24 cellular contexts compared by ENCODE assay signal in the genomic region with DNA sequence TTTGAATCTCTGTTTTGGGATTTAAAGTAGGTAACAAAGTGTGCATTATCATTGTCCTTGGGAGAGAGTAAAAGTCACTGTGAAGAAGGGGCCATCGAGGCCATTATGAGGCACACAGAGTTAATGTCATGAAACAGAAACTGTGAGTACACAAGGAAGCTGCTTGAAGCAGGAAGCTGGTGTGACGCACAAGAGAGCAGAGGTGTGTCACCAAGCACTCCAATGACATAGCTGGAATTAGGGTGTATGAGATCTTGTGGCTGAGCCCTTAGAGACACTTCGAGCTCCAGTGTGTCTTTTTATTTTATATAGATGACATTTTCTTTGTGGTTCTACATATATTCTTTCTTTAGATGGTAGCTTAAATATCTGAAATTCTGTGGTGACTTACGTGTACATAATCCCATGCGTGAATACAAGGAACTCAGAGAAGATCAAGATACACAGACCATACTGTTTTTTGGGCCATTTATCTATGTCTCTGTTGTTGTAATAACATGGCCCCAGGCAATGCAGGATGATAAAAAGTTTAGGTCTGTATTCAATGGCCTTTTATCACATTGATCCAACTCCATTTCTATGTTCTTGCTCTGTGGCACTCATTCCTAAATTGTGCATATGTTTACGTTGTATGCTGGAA.
DNase-seq lines count a peak whose midpoint lies in the region; ATAC-seq and TF ChIP-seq lines count a peak whose summit lies in the region.
"Had no signal": no experiment of that assay in that cellular context is flagged by ENCODE, and none has a peak within 500 bp of the region (broad histone marks: within the 10 kb centered on the region; RNA-seq: fewer than 3 reads in every experiment).

No MANE protein-coding gene starts in this region.

- CTCF ChIA-PET in CD4-positive, alpha-beta memory T cell (lab: Charles Lee; ENCODE audit: partially characterized antibody) = no interaction called here

- peaks cover 8% of the 10 kb centered on the region for H3F3A ChIP-seq in neural progenitor cell (ENCODE audit: low read depth)

- H3K9me3 ChIP-seq in neural progenitor cell (ENCODE audit: low read depth) = no peaks in the 10 kb centered on the region
- H3K9me3 ChIP-seq in CD4-positive, alpha-beta memory T cell (ENCODE audit: control insufficient read depth in 1 of 2, low read length in 2 of 2) = no peaks in the 10 kb centered on the region
- H3K9me3 ChIP-seq: Caco-2, SJSA1 had no signal

- H3K27me3 ChIP-seq in neural progenitor cell (no peaks in the 10 kb centered on the region), dorsolateral prefrontal cortex (no peaks in the 10 kb centered on the region)
- no peaks in the 10 kb centered on the region for H3K27me3 ChIP-seq in CD4-positive, alpha-beta memory T cell (ENCODE audit: insufficient read depth, low read length)
- H3K27me3 ChIP-seq: SJSA1 had no signal

- H3K79me2 ChIP-seq in neural progenitor cell (ENCODE audit: low read depth) = no peaks in the 10 kb centered on the region

- H3K9ac ChIP-seq in neural progenitor cell = no peak overlapping the region

- no peaks in the 10 kb centered on the region for H4K20me1 ChIP-seq in neural progenitor cell (ENCODE audit: low read depth)

- H3K36me3 ChIP-seq in neural progenitor cell = no peaks in the 10 kb centered on the region
- no peaks in the 10 kb centered on the region for H3K36me3 ChIP-seq in CD4-positive, alpha-beta memory T cell (ENCODE audit: insufficient read depth, low read length)
- H3K36me3 ChIP-seq: SJSA1 had no signal

- peaks cover 2% of the 10 kb centered on the region for H3K27me3 Mint-ChIP-seq in neural progenitor cell (ENCODE audit: insufficient read depth, low read depth)
- H3K27me3 Mint-ChIP-seq in CD4-positive, alpha-beta memory T cell = no peaks in the 10 kb centered on the region

- H3K4me1 ChIP-seq in neural progenitor cell = peaks cover 14% of the 10 kb centered on the region
- no peaks in the 10 kb centered on the region for H3K4me1 ChIP-seq in CD4-positive, alpha-beta memory T cell (ENCODE audit: insufficient read depth, low read length)
- H3K4me1 ChIP-seq: Caco-2, SJSA1 had no signal

- H3K4me2 ChIP-seq in neural progenitor cell = no peak overlapping the region

- no peak overlapping the region for H2AFZ ChIP-seq in neural progenitor cell (replicated peaks)

- no peak overlapping the region for H3K4me3 Mint-ChIP-seq in neural progenitor cell
- no peak overlapping the region for H3K4me3 Mint-ChIP-seq in CD4-positive, alpha-beta memory T cell
- H3K4me3 Mint-ChIP-seq: CD14-positive monocyte had no signal

- DNase-seq in Daoy (ENCODE audit: low read depth) (peak; percentile 23), NCI-H460 (ENCODE audit: extremely low read depth, low read depth) (peak; percentile 1), dermis blood vessel endothelial cell (peak; percentile 3), neural progenitor cell (ENCODE audit: low spot score) (no peak), dorsolateral prefrontal cortex (no peak)
- DNase-seq in CD4-positive, alpha-beta memory T cell = no peak
- DNase-seq: ACHN; AML-193; Caco-2; DMS79; GDM1; GOT3; KG1; NCI-H1092 treated with DMSO at 0.1 percent for 48 hours; NCI-H1694; NCI-H2171; NCI-H446; NK-92 treated with Interleukin-12 subunit alpha and Interleukin-12 subunit beta, amount 100 ng/mL, for 24 hours; SW 1271 had no signal

- peaks cover 34% of the 10 kb centered on the region for H3K4me1 Mint-ChIP-seq in neural progenitor cell
- no peaks in the 10 kb centered on the region for H3K4me1 Mint-ChIP-seq in CD4-positive, alpha-beta memory T cell
- H3K4me1 Mint-ChIP-seq: CD14-positive monocyte had no signal

- H3K27ac ChIP-seq in neural progenitor cell = no peak overlapping the region
- H3K27ac ChIP-seq in dorsolateral prefrontal cortex = no peak overlapping the region
- no peak overlapping the region for H3K27ac ChIP-seq in CD4-positive, alpha-beta memory T cell (ENCODE audit: low read depth, low read length)
- H3K27ac ChIP-seq: RWPE1, SJSA1 had no signal

- ATAC-seq in HG02623 (IDR thresholded peaks at IDR 0.05; ENCODE audit: unreplicated experiment) = no peak
- ATAC-seq: HepG2 had no signal

- TF ChIP-seq CTCF in neural progenitor cell (IDR thresholded peaks at IDR 0.05) = no peak
- TF ChIP-seq CTCF in dorsolateral prefrontal cortex (IDR thresholded peaks at IDR 0.05 in 54 of 56, conservative IDR thresholded peaks at IDR 0.05 in 2 of 56; ENCODE audit: low read depth in 1 of 56, partially characterized antibody in 56 of 56) = no peak

- peak overlapping the region; percentile 44 for H3K27ac Mint-ChIP-seq in neural progenitor cell
- H3K27ac Mint-ChIP-seq in CD4-positive, alpha-beta memory T cell = no peak overlapping the region
- H3K27ac Mint-ChIP-seq: CD14-positive monocyte had no signal

- intact Hi-C loops in dorsolateral prefrontal cortex (cut with DNase I) = no loop called here
- intact Hi-C loops in CD4-positive, alpha-beta memory T cell (cut with micrococcal nuclease) = no loop called here

- peaks cover 5% of the 10 kb centered on the region for H3K36me3 Mint-ChIP-seq in neural progenitor cell
- no peaks in the 10 kb centered on the region for H3K36me3 Mint-ChIP-seq in CD4-positive, alpha-beta memory T cell
- H3K36me3 Mint-ChIP-seq: CD14-positive monocyte had no signal

- H3K9me3 Mint-ChIP-seq in neural progenitor cell = peaks cover 14% of the 10 kb centered on the region
- peaks cover 0 to 7% (median 3%) of the 10 kb centered on the region in 8 donors for H3K9me3 Mint-ChIP-seq in CD4-positive, alpha-beta memory T cell

- H3K4me3 ChIP-seq in neural progenitor cell (no peak overlapping the region), dorsolateral prefrontal cortex (no peak overlapping the region)
- no peak overlapping the region for H3K4me3 ChIP-seq in CD4-positive, alpha-beta memory T cell (ENCODE audit: low read length in 2 of 2)
- H3K4me3 ChIP-seq: SJSA1 had no signal

- POLR2A ChIA-PET in CD4-positive, alpha-beta memory T cell (lab: Charles Lee; ENCODE audit: partially characterized antibody) = no interaction called here

Comparison
In these comparisons a context has a peak if more than half of its experiments do, and no peak if none do; other contexts are left out.
1. DNase-seq: peak in Daoy (single experiment), NCI-H460 (single experiment) and dermis blood vessel endothelial cell (single experiment); none in neural progenitor cell (single experiment), dorsolateral prefrontal cortex (0 of 10) and CD4-positive, alpha-beta memory T cell (0 of 5).